26 cellular contexts compared by ENCODE assay signal in genomic region chr2:41597672-41598071, GRCh38.
DNase-seq lines count a peak whose midpoint lies in the region; ATAC-seq and TF ChIP-seq lines count a peak whose summit lies in the region.
"Had no signal": no experiment of that assay in that cellular context is flagged by ENCODE, and none has a peak within 500 bp of the region (broad histone marks: within the 10 kb centered on the region; RNA-seq: fewer than 3 reads in every experiment).

No MANE protein-coding gene starts in this region.

- H3K4me3 ChIP-seq in esophagus squamous epithelium (no peak overlapping the region), neural cell (ENCODE audit: low read length) (no peak overlapping the region), thyroid gland (replicated peaks in 1 of 3) (no peak overlapping the region)
- H3K4me3 ChIP-seq: HAP-1, PC-9, SJCRH30 had no signal

- ATAC-seq in left lobe of liver = no peak
- ATAC-seq: activated CD4-positive, CD25-positive, alpha-beta regulatory T cell treated with anti-CD3 and anti-CD28 coated beads, Interleukin-2, amount 50 U/mL, for 24 hours; activated T-helper 17 cell treated with anti-CD3 and anti-CD28 coated beads, Interleukin-2, amount 50 U/mL, for 72 hours; stimulated activated naive CD8-positive, alpha-beta T cell treated with anti-CD3 and anti-CD28 coated beads, Interleukin-15, Interleukin-2, amounts not matched to agents 100 U/mL and 50 U/mL, for 24 hours had no signal

- H2AFZ ChIP-seq in neural cell (ENCODE audit: low read depth, low read length) = no peak overlapping the region
- H2AFZ ChIP-seq: PC-9 had no signal

- H3K9me3 ChIP-seq in esophagus squamous epithelium = no peaks in the 10 kb centered on the region
- H3K9me3 ChIP-seq in neural cell (ENCODE audit: low read length) = no peaks in the 10 kb centered on the region
- no peaks in the 10 kb centered on the region for H3K9me3 ChIP-seq in thyroid gland
- H3K9me3 ChIP-seq: HAP-1, SJCRH30 had no signal

- peak; percentile 66 for DNase-seq in SK-MEL-5 (ENCODE audit: low read depth, low spot score)
- DNase-seq in esophagus squamous epithelium (lab: John Stamatoyannopoulos, UW) = no peak
- no peak for DNase-seq in thyroid gland
- no peak for DNase-seq in left lobe of liver (ENCODE audit: low spot score)
- DNase-seq in endothelial cell (ENCODE audit: low spot score) = no peak
- no peak for DNase-seq in NCI-H748 (lab: John Stamatoyannopoulos, UW; ENCODE audit: unreplicated experiment)
- DNase-seq: activated CD4-positive, alpha-beta memory T cell treated with anti-CD3 and anti-CD28 coated beads for 36 hours; activated CD8-positive, alpha-beta memory T cell treated with anti-CD3 and anti-CD28 coated beads, Interleukin-2, amount 50 U/mL, for 48 hours; aorta; Calu3; DND-41; kidney; mammary epithelial cell; NCI-H510A treated with DMSO at 0.1 percent for 48 hours; PC-9; posterior cingulate gyrus; SJCRH30; stimulated activated naive CD8-positive, alpha-beta T cell treated with anti-CD3 and anti-CD28 coated beads, Interleukin-15, Interleukin-2, amounts not matched to agents 100 U/mL and 50 U/mL, for 24 hours; trophoblast cell had no signal

- intact Hi-C loops in esophagus squamous epithelium (cut with DNase I) = no loop called here
- intact Hi-C loops in thyroid gland (cut with DNase I) = no loop called here

- H3K4me2 ChIP-seq in neural cell (ENCODE audit: low read length) = no peak overlapping the region
- H3K4me2 ChIP-seq: PC-9 had no signal

- H3K9me3 Mint-ChIP-seq in endothelial cell (ENCODE audit: unreplicated experiment) = no peaks in the 10 kb centered on the region
- H3K9me3 Mint-ChIP-seq: activated CD4-positive, alpha-beta memory T cell treated with anti-CD3 and anti-CD28 coated beads for 36 hours; activated naive CD4-positive, alpha-beta T cell treated with anti-CD3 and anti-CD28 coated beads, Interleukin-2, amount 50 U/mL, for 24 hours; activated T-helper 17 cell treated with anti-CD3 and anti-CD28 coated beads, Interleukin-2, amount 50 U/mL, for 72 hours had no signal

- H3K27me3 Mint-ChIP-seq in endothelial cell (ENCODE audit: unreplicated experiment) = no peaks in the 10 kb centered on the region
- H3K27me3 Mint-ChIP-seq: activated CD4-positive, alpha-beta memory T cell treated with anti-CD3 and anti-CD28 coated beads for 36 hours had no signal

- WGBS in esophagus squamous epithelium, 2 donors = 15 to 20% methylated on average over 2 of the region's 2 CpGs
- WGBS in thyroid gland, 2 donors = 80 to 90% methylated on average over 2 of the region's 2 CpGs

- H3F3A ChIP-seq in neural cell (ENCODE audit: insufficient read depth, low read length, poor library complexity, severe bottlenecking) = no peaks in the 10 kb centered on the region

- H3K36me3 ChIP-seq in esophagus squamous epithelium (no peaks in the 10 kb centered on the region), neural cell (ENCODE audit: insufficient read depth, low read length) (no peaks in the 10 kb centered on the region), thyroid gland (no peaks in the 10 kb centered on the region)
- H3K36me3 ChIP-seq: HAP-1, SJCRH30 had no signal

- H3K4me1 Mint-ChIP-seq in endothelial cell (ENCODE audit: unreplicated experiment) = peaks cover 4% of the 10 kb centered on the region
- H3K4me1 Mint-ChIP-seq: activated naive CD4-positive, alpha-beta T cell treated with anti-CD3 and anti-CD28 coated beads, Interleukin-2, amount 50 U/mL, for 24 hours; activated T-helper 17 cell treated with anti-CD3 and anti-CD28 coated beads, Interleukin-2, amount 50 U/mL, for 72 hours; CD14-positive monocyte; neural crest cell had no signal

- in situ Hi-C loops in SK-MEL-5 (cut with HindIII; ENCODE audit: low pct_unique_long_range_greater_than_20kb, low sequenced_read_pairs) = no loop called here

- no peaks in the 10 kb centered on the region for H3K36me3 Mint-ChIP-seq in endothelial cell (ENCODE audit: low read depth, unreplicated experiment)
- H3K36me3 Mint-ChIP-seq: activated CD4-positive, alpha-beta memory T cell treated with anti-CD3 and anti-CD28 coated beads for 36 hours; activated naive CD4-positive, alpha-beta T cell treated with anti-CD3 and anti-CD28 coated beads, Interleukin-2, amount 50 U/mL, for 24 hours; CD14-positive monocyte had no signal

- TF ChIP-seq POLR2A in esophagus squamous epithelium (IDR thresholded peaks at IDR 0.05) (no peak), thyroid gland (IDR thresholded peaks at IDR 0.05) (no peak)

- no peaks in the 10 kb centered on the region for H4K20me1 ChIP-seq in neural cell (ENCODE audit: insufficient read depth)

- no peak for TF ChIP-seq RAD21 in neural cell (conservative IDR thresholded peaks at IDR 0.05)

- H3K27ac ChIP-seq in esophagus squamous epithelium (peak overlapping the region in 3 of 4 donors; percentile 4 to 33 (median 12)), neural cell (ENCODE audit: low read length) (no peak overlapping the region), thyroid gland (peak overlapping the region; percentile 51 to 60 (median 54))
- H3K27ac ChIP-seq: PC-9, SJCRH30 had no signal

- peak; percentile 77 for TF ChIP-seq EP300 in neural cell (conservative IDR thresholded peaks at IDR 0.05; ENCODE audit: poor library complexity, severe bottlenecking)

- H3K9ac ChIP-seq in neural cell (ENCODE audit: low read length) = no peak overlapping the region

- no peak overlapping the region for H3K27ac Mint-ChIP-seq in endothelial cell (ENCODE audit: unreplicated experiment)
- H3K27ac Mint-ChIP-seq: activated CD4-positive, alpha-beta memory T cell treated with anti-CD3 and anti-CD28 coated beads for 36 hours; activated naive CD4-positive, alpha-beta T cell treated with anti-CD3 and anti-CD28 coated beads, Interleukin-2, amount 50 U/mL, for 24 hours; activated T-helper 17 cell treated with anti-CD3 and anti-CD28 coated beads, Interleukin-2, amount 50 U/mL, for 72 hours; CD14-positive monocyte had no signal

- TF ChIP-seq CTCF in esophagus squamous epithelium (IDR thresholded peaks at IDR 0.05) = no peak
- no peak for TF ChIP-seq CTCF in neural cell (IDR thresholded peaks at IDR 0.05; ENCODE audit: poor library complexity, severe bottlenecking)
- no peak for TF ChIP-seq CTCF in thyroid gland (IDR thresholded peaks at IDR 0.05)
- TF ChIP-seq CTCF in endothelial cell (IDR thresholded peaks at IDR 0.05; ENCODE audit: unreplicated experiment) = no peak

- no peak overlapping the region for H3K4me3 Mint-ChIP-seq in endothelial cell (ENCODE audit: unreplicated experiment)
- H3K4me3 Mint-ChIP-seq: activated CD4-positive, alpha-beta memory T cell treated with anti-CD3 and anti-CD28 coated beads for 36 hours; activated naive CD4-positive, alpha-beta T cell treated with anti-CD3 and anti-CD28 coated beads, Interleukin-2, amount 50 U/mL, for 24 hours; activated T-helper 17 cell treated with anti-CD3 and anti-CD28 coated beads, Interleukin-2, amount 50 U/mL, for 72 hours; CD14-positive monocyte; neural crest cell had no signal

- no peaks in the 10 kb centered on the region for H3K9me2 ChIP-seq in neural cell (ENCODE audit: insufficient read depth, low read length)

- no peaks in the 10 kb centered on the region for H3K79me2 ChIP-seq in neural cell (replicated peaks; ENCODE audit: insufficient read depth, low read length)

- no peaks in the 10 kb centered on the region for H3K27me3 ChIP-seq in esophagus squamous epithelium
- no peaks in the 10 kb centered on the region for H3K27me3 ChIP-seq in neural cell (ENCODE audit: insufficient read depth, low read depth, low read length)
- no peaks in the 10 kb centered on the region for H3K27me3 ChIP-seq in thyroid gland
- H3K27me3 ChIP-seq: SJCRH30 had no signal

- peaks cover 0 to 7% (median 0%) of the 10 kb centered on the region in 3 donors for H3K4me1 ChIP-seq in esophagus squamous epithelium
- H3K4me1 ChIP-seq in thyroid gland = peaks cover 30 to 31% of the 10 kb centered on the region in 2 donors
- H3K4me1 ChIP-seq: HAP-1, SJCRH30 had no signal

TF ChIP-seq in neural cell, 6 proteins besides CTCF, POLR2A, EP300 and RAD21:
- TF ChIP-seq EZH2 (IDR thresholded peaks at IDR 0.05; ENCODE audit: borderline replicate concordance, insufficient read depth, low read length, poor library complexity, severe bottlenecking) (no peak), POLR2AphosphoS5 (IDR thresholded peaks at IDR 0.05) (peak; percentile 20), REST (IDR thresholded peaks at IDR 0.05; ENCODE audit: borderline replicate concordance) (no peak)
